ENCODE assay signal across 9 cellular contexts in the genomic region with DNA sequence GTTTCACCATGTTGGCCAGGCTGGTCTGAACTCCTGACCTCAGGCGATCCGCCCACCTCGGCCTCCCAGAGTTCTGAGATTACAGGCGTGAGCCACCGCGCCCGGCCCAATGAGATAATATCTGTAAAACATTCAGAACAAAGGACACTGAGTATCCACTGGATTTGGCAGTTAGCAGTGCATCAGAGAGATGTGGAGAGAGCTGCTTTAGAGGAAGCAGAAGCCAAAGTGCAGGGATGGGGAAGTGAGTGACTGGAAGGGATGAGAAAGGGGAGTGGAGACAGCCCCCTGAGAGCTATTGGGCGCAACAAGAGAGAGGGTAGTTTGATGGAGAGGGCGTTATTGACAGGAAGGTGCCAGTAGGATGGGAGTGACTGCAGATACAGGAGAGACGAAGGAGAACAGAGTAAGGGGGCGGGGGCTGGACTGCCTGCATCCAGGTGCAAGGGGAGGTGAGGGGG.
DNase-seq lines count a peak whose midpoint lies in the region; ATAC-seq and TF ChIP-seq lines count a peak whose summit lies in the region.
"Had no signal": no experiment of that assay in that cellular context is flagged by ENCODE, and none has a peak within 500 bp of the region (broad histone marks: within the 10 kb centered on the region; RNA-seq: fewer than 3 reads in every experiment).

No MANE protein-coding gene starts in this region.

- peaks cover 0 to 15% (median 6%) of the 10 kb centered on the region in 5 experiments for H3K9me3 Mint-ChIP-seq in brain

- peak overlapping the region; percentile 32 to 74 (median 68) for H3K4me3 Mint-ChIP-seq in brain

- no peaks in the 10 kb centered on the region for H3K27me3 Mint-ChIP-seq in brain

- TF ChIP-seq EP300 in stomach (IDR thresholded peaks at IDR 0.05): no peak

- peaks cover 56% of the 10 kb centered on the region for H3K4me1 Mint-ChIP-seq in brain

- H3F3A ChIP-seq in smooth muscle cell (ENCODE audit: low read depth): no peaks in the 10 kb centered on the region

- H3K4me1 ChIP-seq in smooth muscle cell (ENCODE audit: low read depth): peaks cover 29% of the 10 kb centered on the region
- H3K4me1 ChIP-seq in stomach: peaks cover 5 to 16% (median 10%) of the 10 kb centered on the region in 4 donors
- H3K4me1 ChIP-seq: parathyroid adenoma had no signal

- no peaks in the 10 kb centered on the region for H3K9me3 ChIP-seq in smooth muscle cell (replicated peaks; ENCODE audit: low read depth)
- H3K9me3 ChIP-seq in stomach: no peaks in the 10 kb centered on the region

- H2AFZ ChIP-seq in smooth muscle cell (ENCODE audit: low read depth): peak overlapping the region; percentile 33
- H2AFZ ChIP-seq: parathyroid adenoma had no signal

- H3K36me3 Mint-ChIP-seq in brain: peaks cover 7% of the 10 kb centered on the region

- H3K27me3 ChIP-seq in smooth muscle cell (ENCODE audit: low read depth): peaks cover 17% of the 10 kb centered on the region
- peaks cover 0 to 29% (median 0%) of the 10 kb centered on the region in 3 donors for H3K27me3 ChIP-seq in stomach

- no peaks in the 10 kb centered on the region for H3K79me2 ChIP-seq in smooth muscle cell (ENCODE audit: low read depth)
- H3K79me2 ChIP-seq: parathyroid adenoma had no signal

- 18% methylated on average over 11 of the region's 11 CpGs for WGBS in smooth muscle cell (ENCODE audit: low lambda C conversion rate)
- 5 to 19% (median 14%) methylated on average over 11 of the region's 11 CpGs for WGBS in stomach, 5 donors

- H3K36me3 ChIP-seq in smooth muscle cell (ENCODE audit: low read depth) (no peaks in the 10 kb centered on the region), stomach (no peaks in the 10 kb centered on the region)

- no peaks in the 10 kb centered on the region for H4K20me1 ChIP-seq in smooth muscle cell (ENCODE audit: low read depth)

- intact Hi-C loops in stomach (cut with DNase I; ENCODE audit: low total_unique reads): no loop called here

- TF ChIP-seq POLR2A in stomach (IDR thresholded peaks at IDR 0.05) (no peak), GM18505 (IDR thresholded peaks at IDR 0.05; ENCODE audit: borderline replicate concordance, extremely low read depth, insufficient read depth, insufficient read length) (no peak)

- TF ChIP-seq CTCF in brain (conservative IDR thresholded peaks at IDR 0.05): no peak
- no peak for TF ChIP-seq CTCF in smooth muscle cell (IDR thresholded peaks at IDR 0.05; ENCODE audit: borderline replicate concordance, insufficient read depth, poor library complexity, severe bottlenecking)
- TF ChIP-seq CTCF in stomach (IDR thresholded peaks at IDR 0.05): no peak

- no peak overlapping the region for H3K9ac ChIP-seq in smooth muscle cell (ENCODE audit: low read depth)
- H3K9ac ChIP-seq: parathyroid adenoma had no signal

- H3K4me2 ChIP-seq in smooth muscle cell: peak overlapping the region; percentile 82

- H3K27ac Mint-ChIP-seq in brain: peak overlapping the region; percentile 10 to 91 (median 90)

- H3K27ac ChIP-seq in smooth muscle cell (ENCODE audit: low read depth) (no peak overlapping the region), stomach (no peak overlapping the region)
- H3K27ac ChIP-seq: parathyroid adenoma had no signal

- no peak for ATAC-seq in GM18505 (IDR thresholded peaks at IDR 0.05; ENCODE audit: unreplicated experiment)

- DNase-seq in activated CD8-positive, alpha-beta memory T cell treated with anti-CD3 and anti-CD28 coated beads for 24 hours: peak; percentile 53
- no peak for DNase-seq in activated CD8-positive, alpha-beta memory T cell treated with anti-CD3 and anti-CD28 coated beads, Interleukin-2, amount 50 U/mL, for 4 hours
- DNase-seq in NCI-H226: peak; percentile 35
- DNase-seq in smooth muscle cell (lab: John Stamatoyannopoulos, UW; ENCODE audit: unreplicated experiment): no peak
- DNase-seq in NCI-H2081 treated with DMSO at 0.1 percent for 48 hours (lab: John Stamatoyannopoulos, UW): no peak
- no peak for DNase-seq in stomach

- H3K4me3 ChIP-seq in smooth muscle cell: peak overlapping the region; percentile 6
- peak overlapping the region in 1 of 4 donors; percentile 13 for H3K4me3 ChIP-seq in stomach

Comparison
In these comparisons a context has a peak if more than half of its experiments do, and no peak if none do; other contexts are left out.
1. DNase-seq: peak in activated CD8-positive, alpha-beta memory T cell treated with anti-CD3 and anti-CD28 coated beads for 24 hours (single experiment) and NCI-H226 (single experiment); none in activated CD8-positive, alpha-beta memory T cell treated with anti-CD3 and anti-CD28 coated beads, Interleukin-2, amount 50 U/mL, for 4 hours (single experiment), smooth muscle cell (single experiment), NCI-H2081 treated with DMSO at 0.1 percent for 48 hours (single experiment) and stomach (single experiment).